Comparison of ENCODE assay signal across 22 cellular contexts in the genomic region with DNA sequence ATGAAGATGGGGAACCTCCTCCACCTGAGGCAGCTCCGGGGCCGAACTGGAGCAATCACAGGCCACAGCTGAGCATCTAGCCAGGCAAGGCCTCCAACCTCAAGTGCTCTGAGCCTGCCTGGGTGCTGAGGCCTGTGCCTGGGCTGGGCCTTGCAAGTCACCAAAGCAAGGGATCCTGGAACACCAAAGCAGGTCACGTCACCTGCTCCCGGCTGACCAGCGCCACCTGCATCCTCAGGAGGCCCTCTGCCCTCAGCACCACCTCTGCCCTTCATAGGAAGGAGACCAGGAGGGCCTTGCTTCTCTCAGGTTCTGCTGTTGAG.
"Had no signal": no experiment of that assay in that cellular context is flagged by ENCODE, and none has a peak within 500 bp of the region (broad histone marks: within the 10 kb centered on the region; RNA-seq: fewer than 3 reads in every experiment).

No MANE protein-coding gene starts in this region.

- H3K9me3 ChIP-seq: lower lobe of right lung, sigmoid colon, tibial artery had no signal

- H3K4me1 ChIP-seq: foreskin keratinocyte, lower lobe of right lung, sigmoid colon had no signal

- H3K27ac Mint-ChIP-seq: activated T-cell treated with anti-CD3 and anti-CD28 coated beads, Interleukin-2, amount 50 U/mL, for 72 hours; progenitor cell of endocrine pancreas; WTC11 had no signal

- H3K4me3 ChIP-seq: lower lobe of right lung, sigmoid colon, smooth muscle cell, tibial artery had no signal

- H3K36me3 ChIP-seq: lower lobe of right lung, sigmoid colon, tibial artery had no signal

- DNase-seq: activated CD4-positive, alpha-beta T cell treated with anti-CD3 and anti-CD28 coated beads, Interleukin-2, amount 50 U/mL, for 48 hours; activated effector memory CD4-positive, alpha-beta T cell treated with Interleukin-2 at 50 U/mL for 16 hours; activated naive CD4-positive, alpha-beta T cell treated with anti-CD3 and anti-CD28 coated beads, Interleukin-2, amount 10 ng/mL, durations not matched to agents 7 days and 5 days; activated T-cell treated with anti-CD3 and anti-CD28 coated beads, Interleukin-2, amount 50 U/mL, for 72 hours; amygdala; cerebellar nuclear complex; effector CD4-positive, alpha-beta T cell; foreskin keratinocyte; naive B cell; retina; sigmoid colon; stimulated activated CD4-positive, alpha-beta T cell treated with anti-CD3 and anti-CD28 coated beads, Interleukin-15, amount 100 ng/mL, for 24 hours; stimulated activated CD8-positive, alpha-beta memory T cell treated with anti-CD3 and anti-CD28 coated beads, Interleukin-4, amount 100 ng/mL, for 48 hours; stimulated activated naive CD4-positive, alpha-beta T cell; T-helper 1 cell; T-helper 9 cell; tibial artery had no signal

- H3K27ac ChIP-seq: foreskin keratinocyte, lower lobe of right lung, sigmoid colon, tibial artery had no signal

- H3K4me2 ChIP-seq: smooth muscle cell had no signal

- H3K9me3 Mint-ChIP-seq: activated naive CD4-positive, alpha-beta T cell treated with anti-CD3 and anti-CD28 coated beads, Interleukin-2, amount 10 ng/mL, durations not matched to agents 7 days and 5 days; activated T-cell treated with anti-CD3 and anti-CD28 coated beads, Interleukin-2, amount 50 U/mL, for 72 hours; naive B cell; WTC11 had no signal

- ATAC-seq: foreskin keratinocyte, left lobe of liver, lower lobe of right lung, WTC11 had no signal

- H3K36me3 Mint-ChIP-seq: activated naive CD4-positive, alpha-beta T cell treated with anti-CD3 and anti-CD28 coated beads, Interleukin-2, amount 10 ng/mL, durations not matched to agents 7 days and 5 days; naive B cell; WTC11 had no signal

- H3K27me3 ChIP-seq: sigmoid colon had no signal

- H3K27me3 Mint-ChIP-seq: naive B cell had no signal

- H3K4me3 Mint-ChIP-seq: activated naive CD4-positive, alpha-beta T cell treated with anti-CD3 and anti-CD28 coated beads, Interleukin-2, amount 10 ng/mL, durations not matched to agents 7 days and 5 days; activated T-cell treated with anti-CD3 and anti-CD28 coated beads, Interleukin-2, amount 50 U/mL, for 72 hours; WTC11 had no signal
